Comparison of ENCODE assay signal across 8 cellular contexts in the genomic region with DNA sequence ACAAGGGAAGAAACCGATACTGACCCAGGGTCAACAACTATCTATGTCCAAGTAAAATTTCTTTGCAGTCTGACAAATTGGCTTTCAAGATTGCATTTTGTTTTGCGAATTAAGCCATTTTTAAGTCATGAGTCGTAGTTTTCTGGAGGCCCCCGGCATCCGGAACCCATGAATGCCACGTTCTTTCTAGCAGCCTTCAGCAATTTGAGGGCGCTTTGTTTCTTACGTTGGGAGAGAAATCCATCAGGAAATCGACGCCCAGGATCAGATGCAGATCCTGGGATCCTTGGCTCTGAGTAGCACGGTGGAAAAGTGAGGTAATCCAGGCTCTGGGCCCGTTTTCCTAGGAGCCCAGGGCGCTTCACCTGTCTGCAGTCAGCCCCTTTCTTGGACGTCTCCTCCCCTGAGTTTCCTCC. TPM values are rescaled to one million over a fixed set of nuclear protein-coding genes. Genes with fewer than 3 reads are reported as not detected.
A peak's percentile ranks its signal among the peaks of the same experiment; 100 is the strongest.
DNase-seq lines count a peak whose midpoint lies in the region; ATAC-seq and TF ChIP-seq lines count a peak whose summit lies in the region.

No MANE protein-coding gene starts in this region.

- ATAC-seq in activated T-cell treated with anti-CD3 and anti-CD28 coated beads, Interleukin-2, amount 50 U/mL, for 72 hours (replicated peaks in 1 of 2), result peak; percentile 3 to 13
- peak; percentile 3 for ATAC-seq in HG02938 (IDR thresholded peaks at IDR 0.05; ENCODE audit: unreplicated experiment)
- ATAC-seq in activated CD8-positive, alpha-beta T cell treated with anti-CD3 and anti-CD28 coated beads for 36 hours, result peak; percentile 4
- peak; percentile 9 for ATAC-seq in stimulated activated naive CD8-positive, alpha-beta T cell treated with anti-CD3 and anti-CD28 coated beads, Interleukin-15, amount 100 ng/mL, for 72 hours

- no peaks in the 10 kb centered on the region for H3K27me3 Mint-ChIP-seq in activated T-cell treated with anti-CD3 and anti-CD28 coated beads, Interleukin-2, amount 50 U/mL, for 72 hours (ENCODE audit: low read depth)
- no peaks in the 10 kb centered on the region for H3K27me3 Mint-ChIP-seq in activated CD8-positive, alpha-beta T cell treated with anti-CD3 and anti-CD28 coated beads for 36 hours
- H3K27me3 Mint-ChIP-seq in stimulated activated naive CD8-positive, alpha-beta T cell treated with anti-CD3 and anti-CD28 coated beads, Interleukin-15, amount 100 ng/mL, for 72 hours, result no peaks in the 10 kb centered on the region

- H3K4me1 ChIP-seq in iPS-20b (ENCODE audit: insufficient read depth, low read length), result peaks cover 21% of the 10 kb centered on the region

- peaks cover 24% of the 10 kb centered on the region for H3K4me1 Mint-ChIP-seq in activated T-cell treated with anti-CD3 and anti-CD28 coated beads, Interleukin-2, amount 50 U/mL, for 72 hours (ENCODE audit: low read depth)
- H3K4me1 Mint-ChIP-seq in activated CD8-positive, alpha-beta T cell treated with anti-CD3 and anti-CD28 coated beads for 36 hours (ENCODE audit: low read depth), result peaks cover 18% of the 10 kb centered on the region
- peaks cover 19% of the 10 kb centered on the region for H3K4me1 Mint-ChIP-seq in stimulated activated naive CD8-positive, alpha-beta T cell treated with anti-CD3 and anti-CD28 coated beads, Interleukin-15, amount 100 ng/mL, for 72 hours

- H3K36me3 Mint-ChIP-seq in activated T-cell treated with anti-CD3 and anti-CD28 coated beads, Interleukin-2, amount 50 U/mL, for 72 hours (ENCODE audit: insufficient read depth in 2 of 2), result peaks cover 6 to 10% of the 10 kb centered on the region in 2 donors
- H3K36me3 Mint-ChIP-seq in activated CD8-positive, alpha-beta T cell treated with anti-CD3 and anti-CD28 coated beads for 36 hours (ENCODE audit: low read depth), result peaks cover 5% of the 10 kb centered on the region

- peak overlapping the region; percentile 88 for H3K4me3 ChIP-seq in iPS-20b (ENCODE audit: low read length)

- H3K27ac ChIP-seq in iPS-20b (ENCODE audit: low read length), result peak overlapping the region; percentile 22

- H3K9me3 Mint-ChIP-seq in activated T-cell treated with anti-CD3 and anti-CD28 coated beads, Interleukin-2, amount 50 U/mL, for 72 hours, result no peaks in the 10 kb centered on the region
- H3K9me3 Mint-ChIP-seq in activated CD8-positive, alpha-beta T cell treated with anti-CD3 and anti-CD28 coated beads for 36 hours, result no peaks in the 10 kb centered on the region
- no peaks in the 10 kb centered on the region for H3K9me3 Mint-ChIP-seq in stimulated activated naive CD8-positive, alpha-beta T cell treated with anti-CD3 and anti-CD28 coated beads, Interleukin-15, amount 100 ng/mL, for 72 hours

- POLR2A ChIA-PET in activated CD8-positive, alpha-beta T cell treated with anti-CD3 and anti-CD28 coated beads for 36 hours (lab: Charles Lee), result interaction anchor here (0.5 to 4.2 kb wide), 6 partner anchors 8 to 289 kb away, joined by 3 to 16 read pairs (median 4); no protein-coding TSS in a partner anchor

- intact Hi-C loops in activated CD8-positive, alpha-beta T cell treated with anti-CD3 and anti-CD28 coated beads for 36 hours (cut with micrococcal nuclease), result no loop called here

- no peaks in the 10 kb centered on the region for H3K9me3 ChIP-seq in iPS-20b (ENCODE audit: insufficient read depth, low read depth, low read length)

- CTCF ChIA-PET in activated CD8-positive, alpha-beta T cell treated with anti-CD3 and anti-CD28 coated beads for 36 hours (lab: Charles Lee), result interaction anchor here (1.0 kb wide), 1 partner anchor 40 kb away, joined by 3 read pairs; a partner anchor contains a TSS

- H3K4me3 Mint-ChIP-seq in activated T-cell treated with anti-CD3 and anti-CD28 coated beads, Interleukin-2, amount 50 U/mL, for 72 hours, result peak overlapping the region in 1 of 2 donors; percentile 84
- no peak overlapping the region for H3K4me3 Mint-ChIP-seq in activated CD8-positive, alpha-beta T cell treated with anti-CD3 and anti-CD28 coated beads for 36 hours
- H3K4me3 Mint-ChIP-seq in stimulated activated naive CD8-positive, alpha-beta T cell treated with anti-CD3 and anti-CD28 coated beads, Interleukin-15, amount 100 ng/mL, for 72 hours, result peak overlapping the region in 1 of 2 donors; percentile 91

- no peak for TF ChIP-seq CTCF in activated CD8-positive, alpha-beta T cell treated with anti-CD3 and anti-CD28 coated beads for 36 hours (IDR thresholded peaks at IDR 0.05)
- TF ChIP-seq CTCF in GM20000 (IDR thresholded peaks at IDR 0.05; ENCODE audit: extremely low read depth, missing control alignments), result no peak

- H3K27me3 ChIP-seq in iPS-20b (ENCODE audit: insufficient read depth, low read length), result no peaks in the 10 kb centered on the region

- no peak for DNase-seq in activated T-cell treated with anti-CD3 and anti-CD28 coated beads, Interleukin-2, amount 50 U/mL, for 72 hours
- DNase-seq in activated T-cell treated with anti-CD3 and anti-CD28 coated beads, Interleukin-2, amount 50 U/mL, for 48 hours, result no peak
- no peak for DNase-seq in activated CD8-positive, alpha-beta T cell treated with anti-CD3 and anti-CD28 coated beads for 36 hours
- DNase-seq in stimulated activated naive CD8-positive, alpha-beta T cell treated with anti-CD3 and anti-CD28 coated beads, Interleukin-15, amount 100 ng/mL, for 72 hours, result no peak
- no peak for DNase-seq in NCI-H1436 treated with DMSO at 0.1 percent for 48 hours (lab: John Stamatoyannopoulos, UW)
- no peak for DNase-seq in GM20000 (ENCODE audit: low spot score)

- H3K27ac Mint-ChIP-seq in activated T-cell treated with anti-CD3 and anti-CD28 coated beads, Interleukin-2, amount 50 U/mL, for 72 hours, result peak overlapping the region; percentile 90
- H3K27ac Mint-ChIP-seq in activated CD8-positive, alpha-beta T cell treated with anti-CD3 and anti-CD28 coated beads for 36 hours, result peak overlapping the region; percentile 98
- H3K27ac Mint-ChIP-seq in stimulated activated naive CD8-positive, alpha-beta T cell treated with anti-CD3 and anti-CD28 coated beads, Interleukin-15, amount 100 ng/mL, for 72 hours, result peak overlapping the region; percentile 98 to 100

- H3K9ac ChIP-seq in iPS-20b (ENCODE audit: low read depth, low read length), result peak overlapping the region; percentile 77

- no peaks in the 10 kb centered on the region for H3K36me3 ChIP-seq in iPS-20b (ENCODE audit: insufficient read depth, low read depth, low read length)

RNA-seq across cellular contexts. Expression of a gene that starts 0.3 kb away (rescaled TPM):
- total RNA-seq in activated T-cell treated with anti-CD3 and anti-CD28 coated beads, Interleukin-2, amount 50 U/mL, for 72 hours, result 10 to 100 TPM; 81.8 to 82.7 TPM
- total RNA-seq in activated CD8-positive, alpha-beta T cell treated with anti-CD3 and anti-CD28 coated beads for 36 hours, result 100 to 1,000 TPM; 147 to 155 TPM

RNA-seq across cellular contexts. Expression of a gene that starts 40.2 kb away (rescaled TPM):
- total RNA-seq in activated T-cell treated with anti-CD3 and anti-CD28 coated beads, Interleukin-2, amount 50 U/mL, for 72 hours, result 10 to 100 TPM; 92.0 to 92.9 TPM
- 10 to 100 TPM; 44.9 to 46.6 TPM for total RNA-seq in activated CD8-positive, alpha-beta T cell treated with anti-CD3 and anti-CD28 coated beads for 36 hours
